In genomic region chr14:24849471-24849870, GRCh38 we compare ENCODE assay signal across 17 cellular contexts.
DNase-seq lines count a peak whose midpoint lies in the region; ATAC-seq, FAIRE-seq and TF ChIP-seq lines count a peak whose summit lies in the region.
"Had no signal": no experiment of that assay in that cellular context is flagged by ENCODE, and none has a peak within 500 bp of the region (broad histone marks: within the 10 kb centered on the region; RNA-seq: fewer than 3 reads in every experiment).

No MANE protein-coding gene starts in this region.

- H3K27ac ChIP-seq in GM23248 (peak overlapping the region; percentile 56), small intestine (ENCODE audit: low read depth in 1 of 2, low read length in 1 of 2) (no peak overlapping the region)
- H3K27ac ChIP-seq: C4-2B, Peyer's patch had no signal

- no peaks in the 10 kb centered on the region for H3K36me3 Mint-ChIP-seq in activated naive CD4-positive, alpha-beta T cell treated with anti-CD3 and anti-CD28 coated beads for 36 hours (ENCODE audit: low read depth)
- no peaks in the 10 kb centered on the region for H3K36me3 Mint-ChIP-seq in activated naive CD8-positive, alpha-beta T cell treated with anti-CD3 and anti-CD28 coated beads, Interleukin-2, amount 50 U/mL, for 24 hours (ENCODE audit: low read depth)

- H3K4me3 ChIP-seq in GM23248, result no peak overlapping the region
- no peak overlapping the region for H3K4me3 ChIP-seq in fibroblast of mammary gland (ENCODE audit: control insufficient read depth, low read depth, low read length)
- H3K4me3 ChIP-seq in skeletal muscle cell (ENCODE audit: low read depth, low read length), result no peak overlapping the region
- H3K4me3 ChIP-seq in small intestine (ENCODE audit: low read depth in 1 of 2, low read length in 2 of 2), result no peak overlapping the region
- H3K4me3 ChIP-seq: K562, Peyer's patch had no signal

- no peak for TF ChIP-seq CTCF in fibroblast of mammary gland (conservative IDR thresholded peaks at IDR 0.05; ENCODE audit: control insufficient read depth, insufficient read depth, low read depth, low read length)

- peaks cover 24% of the 10 kb centered on the region for H3K27me3 Mint-ChIP-seq in activated naive CD4-positive, alpha-beta T cell treated with anti-CD3 and anti-CD28 coated beads for 36 hours (ENCODE audit: low read depth)
- H3K27me3 Mint-ChIP-seq in activated naive CD8-positive, alpha-beta T cell treated with anti-CD3 and anti-CD28 coated beads, Interleukin-2, amount 50 U/mL, for 24 hours, result peaks cover 25% of the 10 kb centered on the region

- CTCF ChIA-PET in activated naive CD4-positive, alpha-beta T cell treated with anti-CD3 and anti-CD28 coated beads for 36 hours (lab: Charles Lee), result no interaction called here

- no peak for FAIRE-seq in small intestine (lab: Jason Lieb, UNC)
- FAIRE-seq: A204.1, HTR-8/SVneo, K562 had no signal

- H3K4me1 ChIP-seq in GM23248 (ENCODE audit: insufficient read depth), result peaks cover 39% of the 10 kb centered on the region
- peaks cover 5 to 6% of the 10 kb centered on the region in 2 donors for H3K4me1 ChIP-seq in small intestine (ENCODE audit: control insufficient read depth in 2 of 2, insufficient read depth in 1 of 2, low read depth in 1 of 2, low read length in 1 of 2)

- peaks cover 38% of the 10 kb centered on the region for H3F3A ChIP-seq in GM23248 (ENCODE audit: insufficient read depth)

- ATAC-seq in activated naive CD8-positive, alpha-beta T cell treated with anti-CD3 and anti-CD28 coated beads, Interleukin-2, amount 50 U/mL, for 24 hours, result no peak
- ATAC-seq: K562 had no signal

- H3K9me2 ChIP-seq in GM23248 (ENCODE audit: insufficient read depth), result no peaks in the 10 kb centered on the region

- H4K20me1 ChIP-seq in GM23248 (ENCODE audit: insufficient read depth), result no peaks in the 10 kb centered on the region

- no peak overlapping the region for H3K27ac Mint-ChIP-seq in activated naive CD4-positive, alpha-beta T cell treated with anti-CD3 and anti-CD28 coated beads for 36 hours
- H3K27ac Mint-ChIP-seq in activated naive CD8-positive, alpha-beta T cell treated with anti-CD3 and anti-CD28 coated beads, Interleukin-2, amount 50 U/mL, for 24 hours, result no peak overlapping the region

- 96 to 98% methylated on average over 2 of the region's 2 CpGs for WGBS in GM23248 (ENCODE audit: low coverage in 1 of 2, low lambda C conversion rate in 2 of 2, missing lambda C conversion rate in 2 of 2), 2 experiments
- 82 to 90% (median 82%) methylated on average over 2 of the region's 2 CpGs for WGBS in small intestine, 3 donors

- no peaks in the 10 kb centered on the region for H3K4me1 Mint-ChIP-seq in activated naive CD4-positive, alpha-beta T cell treated with anti-CD3 and anti-CD28 coated beads for 36 hours (ENCODE audit: low read depth)
- H3K4me1 Mint-ChIP-seq in activated naive CD8-positive, alpha-beta T cell treated with anti-CD3 and anti-CD28 coated beads, Interleukin-2, amount 50 U/mL, for 24 hours, result no peaks in the 10 kb centered on the region

- H3K9me3 Mint-ChIP-seq in activated naive CD4-positive, alpha-beta T cell treated with anti-CD3 and anti-CD28 coated beads for 36 hours, result no peaks in the 10 kb centered on the region
- H3K9me3 Mint-ChIP-seq in activated naive CD8-positive, alpha-beta T cell treated with anti-CD3 and anti-CD28 coated beads, Interleukin-2, amount 50 U/mL, for 24 hours, result no peaks in the 10 kb centered on the region

- no peaks in the 10 kb centered on the region for H3K79me2 ChIP-seq in GM23248 (ENCODE audit: insufficient read depth)

- DNase-seq in GM23248 (peak; percentile 74), amniotic stem cell (lab: John Stamatoyannopoulos, UW) (peak; percentile 54), fibroblast of mammary gland (ENCODE audit: low read depth) (peak; percentile 61), skeletal muscle cell (ENCODE audit: low read depth) (peak; percentile 53), NCI-H1105 treated with DMSO at 0.1 percent for 48 hours (lab: John Stamatoyannopoulos, UW) (no peak), small intestine (no peak)
- no peak for DNase-seq in activated naive CD4-positive, alpha-beta T cell treated with anti-CD3 and anti-CD28 coated beads for 36 hours
- DNase-seq in activated naive CD8-positive, alpha-beta T cell treated with anti-CD3 and anti-CD28 coated beads, Interleukin-2, amount 50 U/mL, for 24 hours, result no peak
- DNase-seq: H7, NCI-H1048, NCI-H1694, Peyer's patch, SHP77 treated with DMSO at 0.1 percent for 48 hours had no signal

- intact Hi-C loops in activated naive CD4-positive, alpha-beta T cell treated with anti-CD3 and anti-CD28 coated beads for 36 hours (cut with micrococcal nuclease), result no loop called here

- H2AFZ ChIP-seq in GM23248, result no peak overlapping the region

- in situ Hi-C loops in GM23248 (cut with MboI), result no loop called here

- no peaks in the 10 kb centered on the region for H3K9me3 ChIP-seq in GM23248 (ENCODE audit: low read depth)
- no peaks in the 10 kb centered on the region for H3K9me3 ChIP-seq in small intestine (ENCODE audit: control insufficient read depth, low read depth)
- H3K9me3 ChIP-seq: Peyer's patch had no signal

- H3K9ac ChIP-seq in GM23248, result no peak overlapping the region; the same call in 1 of the 2 replicates

- H3K27me3 ChIP-seq in GM23248 (replicated peaks; ENCODE audit: insufficient read depth), result no peaks in the 10 kb centered on the region
- no peaks in the 10 kb centered on the region for H3K27me3 ChIP-seq in small intestine (ENCODE audit: control insufficient read depth in 2 of 2, insufficient read depth in 2 of 2, low read length in 2 of 2)
- H3K27me3 ChIP-seq: Peyer's patch had no signal

- H3K4me2 ChIP-seq in GM23248 (ENCODE audit: unreplicated experiment), result no peak overlapping the region

- H3K36me3 ChIP-seq in GM23248 (ENCODE audit: low read depth) (no peaks in the 10 kb centered on the region), small intestine (ENCODE audit: control insufficient read depth in 2 of 2, insufficient read depth in 2 of 2, low read length in 2 of 2) (no peaks in the 10 kb centered on the region)
- H3K36me3 ChIP-seq: Peyer's patch had no signal

- H3K4me3 Mint-ChIP-seq in activated naive CD4-positive, alpha-beta T cell treated with anti-CD3 and anti-CD28 coated beads for 36 hours, result no peak overlapping the region
- H3K4me3 Mint-ChIP-seq in activated naive CD8-positive, alpha-beta T cell treated with anti-CD3 and anti-CD28 coated beads, Interleukin-2, amount 50 U/mL, for 24 hours, result no peak overlapping the region

Comparison
In these comparisons a context has a peak if more than half of its experiments do, and no peak if none do; other contexts are left out.
1. DNase-seq: peak in GM23248 (single experiment), amniotic stem cell (single experiment), fibroblast of mammary gland (single experiment) and skeletal muscle cell (single experiment); none in NCI-H1105 treated with DMSO at 0.1 percent for 48 hours (single experiment), small intestine (single experiment), activated naive CD4-positive, alpha-beta T cell treated with anti-CD3 and anti-CD28 coated beads for 36 hours (single experiment) and activated naive CD8-positive, alpha-beta T cell treated with anti-CD3 and anti-CD28 coated beads, Interleukin-2, amount 50 U/mL, for 24 hours (single experiment).